8 cellular contexts compared by ENCODE assay signal in genomic region chr22:37199103-37199838, GRCh38. TPM values are rescaled to one million over a fixed set of nuclear protein-coding genes. Genes with fewer than 3 reads are reported as not detected.
A peak's percentile ranks its signal among the peaks of the same experiment; 100 is the strongest.
DNase-seq lines count a peak whose midpoint lies in the region; ATAC-seq and TF ChIP-seq lines count a peak whose summit lies in the region.

No MANE protein-coding gene starts in this region.

- no peaks in the 10 kb centered on the region for H3K27me3 Mint-ChIP-seq in activated naive CD8-positive, alpha-beta T cell treated with anti-CD3 and anti-CD28 coated beads for 36 hours
- H3K27me3 Mint-ChIP-seq in osteocyte (ENCODE audit: unreplicated experiment): no peaks in the 10 kb centered on the region

- H3K9me3 Mint-ChIP-seq in activated naive CD8-positive, alpha-beta T cell treated with anti-CD3 and anti-CD28 coated beads for 36 hours: no peaks in the 10 kb centered on the region
- no peaks in the 10 kb centered on the region for H3K9me3 Mint-ChIP-seq in osteocyte (ENCODE audit: unreplicated experiment)

- H3K9me3 ChIP-seq in thyroid gland: no peaks in the 10 kb centered on the region

- no peaks in the 10 kb centered on the region for H3K27me3 ChIP-seq in thyroid gland

- ATAC-seq in HG02610 (IDR thresholded peaks at IDR 0.05; ENCODE audit: unreplicated experiment) (peak; percentile 89), SK-N-SH treated with all-trans-retinoic acid at 6 μM for 48 hours (peak; percentile 94)

- H3K27ac ChIP-seq in thyroid gland: peak overlapping the region; percentile 75 to 98 (median 94)

- TF ChIP-seq POLR2A in GM10847 (IDR thresholded peaks at IDR 0.05; ENCODE audit: extremely low read depth, insufficient read length) (peak; percentile 92), thyroid gland (IDR thresholded peaks at IDR 0.05) (peak; percentile 98)

- H3K36me3 Mint-ChIP-seq in activated naive CD8-positive, alpha-beta T cell treated with anti-CD3 and anti-CD28 coated beads for 36 hours: peaks cover 5% of the 10 kb centered on the region
- no peaks in the 10 kb centered on the region for H3K36me3 Mint-ChIP-seq in osteocyte (ENCODE audit: unreplicated experiment)

- H3K4me1 ChIP-seq in thyroid gland: peaks cover 23 to 32% of the 10 kb centered on the region in 2 donors

- intact Hi-C loops in head of caudate nucleus (cut with DNase I): loop anchor here (2.0 to 10.0 kb wide), 2 partner anchors 32 to 424 kb away; partner anchors contain the start of gene IFT27
- intact Hi-C loops in thyroid gland (cut with DNase I): no loop called here

- H3K4me1 Mint-ChIP-seq in activated naive CD8-positive, alpha-beta T cell treated with anti-CD3 and anti-CD28 coated beads for 36 hours: peaks cover 51% of the 10 kb centered on the region
- peaks cover 24% of the 10 kb centered on the region for H3K4me1 Mint-ChIP-seq in osteocyte (ENCODE audit: unreplicated experiment)

- DNase-seq in NCI-H1092 (lab: John Stamatoyannopoulos, UW) (peak; percentile 98), head of caudate nucleus (peak; percentile 91 to 99 (median 97)), osteocyte (ENCODE audit: extremely low spot score, unreplicated experiment) (peak; percentile 100), thyroid gland (peak; percentile 98 to 99)
- DNase-seq in activated naive CD8-positive, alpha-beta T cell treated with anti-CD3 and anti-CD28 coated beads for 36 hours: peak; percentile 100

- 1 to 3% methylated on average over 4 to 41 of the region's 62 CpGs for WGBS in thyroid gland, 2 donors

- H3K4me3 Mint-ChIP-seq in activated naive CD8-positive, alpha-beta T cell treated with anti-CD3 and anti-CD28 coated beads for 36 hours: peak overlapping the region; percentile 88
- H3K4me3 Mint-ChIP-seq in osteocyte (ENCODE audit: unreplicated experiment): peak overlapping the region; percentile 85

- H3K27ac Mint-ChIP-seq in activated naive CD8-positive, alpha-beta T cell treated with anti-CD3 and anti-CD28 coated beads for 36 hours: peak overlapping the region; percentile 96
- H3K27ac Mint-ChIP-seq in osteocyte (ENCODE audit: unreplicated experiment): peak overlapping the region; percentile 83

- H3K36me3 ChIP-seq in thyroid gland: no peaks in the 10 kb centered on the region

- peak; percentile 98 for TF ChIP-seq CTCF in osteocyte (IDR thresholded peaks at IDR 0.05)
- TF ChIP-seq CTCF in thyroid gland (IDR thresholded peaks at IDR 0.05): peak; percentile 81 to 98 (median 92)

- peak overlapping the region in 2 of 3 donors; percentile 41 to 42 for H3K4me3 ChIP-seq in thyroid gland (replicated peaks in 1 of 3)

TF ChIP-seq in SK-N-SH treated with all-trans-retinoic acid at 6 μM for 48 hours, 23 proteins besides CTCF, POLR2A, EP300 and RAD21:
- TF ChIP-seq POU6F1 (CRISPR knock-in tag; IDR thresholded peaks at IDR 0.05; ENCODE audit: borderline replicate concordance, low read depth) (no peak), TOX (CRISPR knock-in tag; IDR thresholded peaks at IDR 0.05; ENCODE audit: borderline replicate concordance) (no peak), ZFP3 (CRISPR knock-in tag; IDR thresholded peaks at IDR 0.05) (peak; percentile 15; the same call in 1 of the 2 replicates), CSDC2 (CRISPR knock-in tag; IDR thresholded peaks at IDR 0.05) (0 out of 2 replicates have a peak, but pooled peaks have one; percentile 56)

RNA-seq across cellular contexts. Expression of gene C1QTNF6, which starts 11.2 kb away (rescaled TPM):
- 1 to 10 TPM; 2.7 to 3.2 TPM for total RNA-seq in activated naive CD8-positive, alpha-beta T cell treated with anti-CD3 and anti-CD28 coated beads for 36 hours
- total RNA-seq in osteocyte (36.4 and 36.5 TPM in 2 replicates), thyroid gland (1 to 10 TPM; 1.7 to 4.8 (median 3.6) TPM)

RNA-seq across cellular contexts. Expression of gene SSTR3, which starts 13.0 kb away (rescaled TPM):
- total RNA-seq in activated naive CD8-positive, alpha-beta T cell treated with anti-CD3 and anti-CD28 coated beads for 36 hours: 1 to 10 TPM; 7.1 to 7.4 TPM
- not detected in 2 replicates for total RNA-seq in osteocyte
- total RNA-seq in thyroid gland: under 1 TPM in 3 of 4 donors, not detected in 1; 0.11 to 0.24 (median 0.13) TPM

RNA-seq across cellular contexts. Expression of gene RAC2, which starts 44.8 kb away (rescaled TPM):
- 100 to 1,000 TPM; 518 to 528 TPM for total RNA-seq in activated naive CD8-positive, alpha-beta T cell treated with anti-CD3 and anti-CD28 coated beads for 36 hours
- total RNA-seq in osteocyte (not detected in 2 replicates), thyroid gland (1 to 10 TPM; 3.6 to 6.0 (median 4.6) TPM)

RNA-seq across cellular contexts. Expression of gene IL2RB, which starts 49.6 kb away (rescaled TPM):
- total RNA-seq in activated naive CD8-positive, alpha-beta T cell treated with anti-CD3 and anti-CD28 coated beads for 36 hours: 100 to 1,000 TPM; 148 to 149 TPM
- total RNA-seq in osteocyte (0.10 TPM in 1 of 2 replicates, not detected in the other), thyroid gland (1 to 10 TPM in 1 of 4 donors, under 1 TPM in 3; 0.11 to 1.7 (median 0.73) TPM)

Comparison
In these comparisons a context has a peak if more than half of its experiments do, and no peak if none do; other contexts are left out.
1. Peak in every context shown above with its lines: DNase-seq, ATAC-seq, H3K4me3 ChIP-seq and H3K27ac ChIP-seq.
2. RNA of gene RAC2, which starts 44.8 kb away (total RNA-seq): 518 to 528 TPM in activated naive CD8-positive, alpha-beta T cell treated with anti-CD3 and anti-CD28 coated beads for 36 hours; 3.6 to 6.0 TPM in thyroid gland and not detected in osteocyte; every median in the first group is over 10 times any median in the second.